1 cellular context compared by ENCODE assay signal in the genomic region with DNA sequence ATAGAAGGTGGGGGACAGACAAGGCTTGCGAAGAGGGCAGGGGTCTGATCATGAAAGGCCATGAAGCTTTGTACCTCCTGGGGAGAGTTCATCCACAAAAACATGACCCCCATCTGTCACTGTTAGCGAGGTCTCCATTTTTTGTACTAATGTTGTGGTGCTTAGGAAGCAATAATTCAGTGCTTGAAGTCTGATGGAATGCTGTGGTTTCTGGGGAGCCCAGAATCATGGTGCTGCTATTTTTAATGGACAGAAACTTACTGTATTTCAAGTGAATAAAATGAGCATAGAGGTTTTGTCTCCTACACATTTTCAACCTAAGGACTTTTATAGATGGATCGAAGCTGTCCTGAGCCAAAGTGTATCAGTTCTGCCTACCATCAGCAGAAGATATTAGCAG.
TF ChIP-seq lines count a peak whose summit lies in the region.

No MANE protein-coding gene starts in this region.

TF ChIP-seq in WTC11, 78 proteins besides CTCF, POLR2A, EP300 and RAD21 (continued from another document):
- TF ChIP-seq, protein P1, sequence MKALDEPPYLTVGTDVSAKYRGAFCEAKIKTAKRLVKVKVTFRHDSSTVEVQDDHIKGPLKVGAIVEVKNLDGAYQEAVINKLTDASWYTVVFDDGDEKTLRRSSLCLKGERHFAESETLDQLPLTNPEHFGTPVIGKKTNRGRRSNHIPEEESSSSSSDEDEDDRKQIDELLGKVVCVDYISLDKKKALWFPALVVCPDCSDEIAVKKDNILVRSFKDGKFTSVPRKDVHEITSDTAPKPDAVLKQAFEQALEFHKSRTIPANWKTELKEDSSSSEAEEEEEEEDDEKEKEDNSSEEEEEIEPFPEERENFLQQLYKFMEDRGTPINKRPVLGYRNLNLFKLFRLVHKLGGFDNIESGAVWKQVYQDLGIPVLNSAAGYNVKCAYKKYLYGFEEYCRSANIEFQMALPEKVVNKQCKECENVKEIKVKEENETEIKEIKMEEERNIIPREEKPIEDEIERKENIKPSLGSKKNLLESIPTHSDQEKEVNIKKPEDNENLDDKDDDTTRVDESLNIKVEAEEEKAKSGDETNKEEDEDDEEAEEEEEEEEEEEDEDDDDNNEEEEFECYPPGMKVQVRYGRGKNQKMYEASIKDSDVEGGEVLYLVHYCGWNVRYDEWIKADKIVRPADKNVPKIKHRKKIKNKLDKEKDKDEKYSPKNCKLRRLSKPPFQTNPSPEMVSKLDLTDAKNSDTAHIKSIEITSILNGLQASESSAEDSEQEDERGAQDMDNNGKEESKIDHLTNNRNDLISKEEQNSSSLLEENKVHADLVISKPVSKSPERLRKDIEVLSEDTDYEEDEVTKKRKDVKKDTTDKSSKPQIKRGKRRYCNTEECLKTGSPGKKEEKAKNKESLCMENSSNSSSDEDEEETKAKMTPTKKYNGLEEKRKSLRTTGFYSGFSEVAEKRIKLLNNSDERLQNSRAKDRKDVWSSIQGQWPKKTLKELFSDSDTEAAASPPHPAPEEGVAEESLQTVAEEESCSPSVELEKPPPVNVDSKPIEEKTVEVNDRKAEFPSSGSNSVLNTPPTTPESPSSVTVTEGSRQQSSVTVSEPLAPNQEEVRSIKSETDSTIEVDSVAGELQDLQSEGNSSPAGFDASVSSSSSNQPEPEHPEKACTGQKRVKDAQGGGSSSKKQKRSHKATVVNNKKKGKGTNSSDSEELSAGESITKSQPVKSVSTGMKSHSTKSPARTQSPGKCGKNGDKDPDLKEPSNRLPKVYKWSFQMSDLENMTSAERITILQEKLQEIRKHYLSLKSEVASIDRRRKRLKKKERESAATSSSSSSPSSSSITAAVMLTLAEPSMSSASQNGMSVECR (CRISPR knock-in tag; IDR thresholded peaks at IDR 0.05; ENCODE audit: borderline replicate concordance): no peak
- TF ChIP-seq FOXP1 (CRISPR knock-in tag; IDR thresholded peaks at IDR 0.05; ENCODE audit: borderline replicate concordance) (no peak), NFATC4 (CRISPR knock-in tag; IDR thresholded peaks at IDR 0.05) (no peak), ZNF263 (CRISPR knock-in tag; IDR thresholded peaks at IDR 0.05; ENCODE audit: low read depth) (no peak), JAZF1 (CRISPR knock-in tag; IDR thresholded peaks at IDR 0.05) (no peak), PRRX2 (CRISPR knock-in tag; IDR thresholded peaks at IDR 0.05) (no peak), FOXK1 (CRISPR knock-in tag; IDR thresholded peaks at IDR 0.05) (no peak), SMAD3 (CRISPR knock-in tag; IDR thresholded peaks at IDR 0.05; ENCODE audit: borderline replicate concordance) (no peak), IRF2 (CRISPR knock-in tag; IDR thresholded peaks at IDR 0.05; ENCODE audit: borderline replicate concordance, low read depth) (no peak), MYBL2 (CRISPR knock-in tag; IDR thresholded peaks at IDR 0.05) (no peak), ZNF317 (CRISPR knock-in tag; IDR thresholded peaks at IDR 0.05; ENCODE audit: borderline replicate concordance, low read depth) (no peak), ZNF396 (CRISPR knock-in tag; IDR thresholded peaks at IDR 0.05; ENCODE audit: borderline replicate concordance) (no peak)
